Comparison of ENCODE assay signal across 9 cellular contexts in the genomic region with DNA sequence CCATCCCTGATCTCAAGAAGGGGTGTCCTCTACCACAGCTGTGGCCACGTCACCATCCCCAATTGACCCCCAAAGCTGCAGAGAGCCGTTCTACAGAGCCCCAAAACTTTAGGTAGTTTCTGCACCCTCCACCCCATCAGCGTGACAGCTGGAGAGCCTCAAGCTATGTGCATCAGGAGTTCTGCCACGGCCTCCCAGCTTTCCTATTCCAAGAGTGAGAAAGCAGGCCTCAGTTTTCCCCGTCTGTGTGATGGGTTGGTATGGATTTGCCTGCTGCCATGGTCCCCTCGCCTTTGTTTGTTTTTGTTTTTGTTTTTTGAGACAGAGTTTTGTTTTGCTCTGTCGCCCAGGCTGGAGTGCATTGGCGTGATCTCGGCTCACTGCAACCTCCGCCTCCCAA. TPM values are rescaled to one million over a fixed set of nuclear protein-coding genes. Genes with fewer than 3 reads are reported as not detected.
DNase-seq lines count a peak whose midpoint lies in the region; ATAC-seq and TF ChIP-seq lines count a peak whose summit lies in the region.
"Had no signal": no experiment of that assay in that cellular context is flagged by ENCODE, and none has a peak within 500 bp of the region (broad histone marks: within the 10 kb centered on the region; RNA-seq: fewer than 3 reads in every experiment).

No MANE protein-coding gene starts in this region.

- peaks cover 63% of the 10 kb centered on the region for H3K4me1 Mint-ChIP-seq in activated T-cell treated with anti-CD3 and anti-CD28 coated beads, Interleukin-2, amount 50 U/mL, for 24 hours (ENCODE audit: low read depth)
- H3K4me1 Mint-ChIP-seq in memory B cell = peaks cover 74% of the 10 kb centered on the region

- no peak for TF ChIP-seq CTCF in astrocyte of the spinal cord (IDR thresholded peaks at IDR 0.05; ENCODE audit: low read depth, low read length)
- no peak for TF ChIP-seq CTCF in tibial artery (IDR thresholded peaks at IDR 0.05)
- no peak for TF ChIP-seq CTCF in BE2C (IDR thresholded peaks at IDR 0.05; ENCODE audit: low read depth, low read length)

- intact Hi-C loops in tibial artery (cut with DNase I; ENCODE audit: low total_unique reads) = no loop called here

- no peaks in the 10 kb centered on the region for H3K27me3 ChIP-seq in tibial artery
- no peaks in the 10 kb centered on the region for H3K27me3 ChIP-seq in BE2C

- peak overlapping the region; percentile 77 to 82 for H3K27ac ChIP-seq in tibial artery

- H3K4me3 ChIP-seq in astrocyte of the spinal cord (ENCODE audit: low read depth, low read length) = peak overlapping the region; percentile 80
- peak overlapping the region; percentile 59 to 64 for H3K4me3 ChIP-seq in tibial artery
- H3K4me3 ChIP-seq in BE2C (ENCODE audit: low read depth, low read length) = no peak overlapping the region; the same call in 1 of the 2 replicates

- no peaks in the 10 kb centered on the region for H3K27me3 Mint-ChIP-seq in activated T-cell treated with anti-CD3 and anti-CD28 coated beads, Interleukin-2, amount 50 U/mL, for 24 hours
- no peaks in the 10 kb centered on the region for H3K27me3 Mint-ChIP-seq in memory B cell

- ATAC-seq in memory B cell (ENCODE audit: low read depth) (no peak), GM18909 (IDR thresholded peaks at IDR 0.05; ENCODE audit: poor library complexity, unreplicated experiment) (no peak)
- ATAC-seq: sciatic nerve had no signal

- no peaks in the 10 kb centered on the region for H3K9me3 Mint-ChIP-seq in activated T-cell treated with anti-CD3 and anti-CD28 coated beads, Interleukin-2, amount 50 U/mL, for 24 hours
- no peaks in the 10 kb centered on the region for H3K9me3 Mint-ChIP-seq in memory B cell

- peaks cover 5 to 84% (median 77%) of the 10 kb centered on the region in 4 donors for H3K4me1 ChIP-seq in tibial artery
- peaks cover 5% of the 10 kb centered on the region for H3K4me1 ChIP-seq in BE2C

- H3K36me3 Mint-ChIP-seq in activated T-cell treated with anti-CD3 and anti-CD28 coated beads, Interleukin-2, amount 50 U/mL, for 24 hours (ENCODE audit: low read depth) = peaks cover 61% of the 10 kb centered on the region
- peaks cover 4% of the 10 kb centered on the region for H3K36me3 Mint-ChIP-seq in memory B cell

- in situ Hi-C loops in astrocyte of the spinal cord (cut with HindIII; ENCODE audit: low sequenced_read_pairs) = no loop called here

- DNase-seq in activated T-cell treated with anti-CD3 and anti-CD28 coated beads, Interleukin-2, amount 50 U/mL, for 24 hours = no peak
- no peak for DNase-seq in activated T-cell treated with anti-CD3 and anti-CD28 coated beads, Interleukin-2, amount 50 U/mL, for 48 hours
- DNase-seq in astrocyte of the spinal cord (ENCODE audit: low read depth, low spot score) (no peak), memory B cell (ENCODE audit: low spot score in 2 of 2) (no peak), tibial artery (no peak), BE2C (no peak)
- DNase-seq in stimulated activated CD4-positive, alpha-beta T cell treated with anti-CD3 and anti-CD28 coated beads, Interleukin-4, amount 100 ng/mL, for 1 hour = no peak

- peaks cover 0 to 9% (median 0%) of the 10 kb centered on the region in 3 donors for H3K36me3 ChIP-seq in tibial artery
- H3K36me3 ChIP-seq in BE2C = no peaks in the 10 kb centered on the region; the same call in 1 of the 2 replicates

- H3K27ac Mint-ChIP-seq in activated T-cell treated with anti-CD3 and anti-CD28 coated beads, Interleukin-2, amount 50 U/mL, for 24 hours = peak overlapping the region; percentile 90
- peak overlapping the region; percentile 99 for H3K27ac Mint-ChIP-seq in memory B cell

- H3K4me3 Mint-ChIP-seq in activated T-cell treated with anti-CD3 and anti-CD28 coated beads, Interleukin-2, amount 50 U/mL, for 24 hours = peak overlapping the region; percentile 93
- H3K4me3 Mint-ChIP-seq in memory B cell = peak overlapping the region; percentile 94

- H3K9me3 ChIP-seq in tibial artery (no peaks in the 10 kb centered on the region), BE2C (no peaks in the 10 kb centered on the region)

RNA-seq across cellular contexts. Expression of a gene that starts 1.5 kb away (rescaled TPM):
- 14.5 TPM for polyA plus RNA-seq in BE2C (2012; ENCODE audit: insufficient read depth, insufficient read length, low read depth)

RNA-seq across cellular contexts. Expression of a gene that starts 27.7 kb away (rescaled TPM):
- not detected for polyA plus RNA-seq in BE2C (2012; ENCODE audit: insufficient read depth, insufficient read length, low read depth)

RNA-seq across cellular contexts. Expression of a gene that starts 51.0 kb away (rescaled TPM):
- 0.28 TPM for polyA plus RNA-seq in BE2C (2012; ENCODE audit: insufficient read depth, insufficient read length, low read depth)

RNA-seq across cellular contexts. Expression of a gene that starts 58.9 kb away (rescaled TPM):
- 7.3 TPM for polyA plus RNA-seq in BE2C (2012; ENCODE audit: insufficient read depth, insufficient read length, low read depth)
